1 cellular context compared by ENCODE assay signal in genomic region chr5:142507528-142507927, GRCh38.
TF ChIP-seq lines count a peak whose summit lies in the region.

No MANE protein-coding gene starts in this region.

TF ChIP-seq in SK-N-SH, 30 proteins besides CTCF, POLR2A, EP300 and RAD21 (continued from another document):
- no peak for TF ChIP-seq USF2 (IDR thresholded peaks at IDR 0.05; ENCODE audit: borderline replicate concordance, low read depth, low read length)
